9 cellular contexts compared by ENCODE assay signal in the genomic region with DNA sequence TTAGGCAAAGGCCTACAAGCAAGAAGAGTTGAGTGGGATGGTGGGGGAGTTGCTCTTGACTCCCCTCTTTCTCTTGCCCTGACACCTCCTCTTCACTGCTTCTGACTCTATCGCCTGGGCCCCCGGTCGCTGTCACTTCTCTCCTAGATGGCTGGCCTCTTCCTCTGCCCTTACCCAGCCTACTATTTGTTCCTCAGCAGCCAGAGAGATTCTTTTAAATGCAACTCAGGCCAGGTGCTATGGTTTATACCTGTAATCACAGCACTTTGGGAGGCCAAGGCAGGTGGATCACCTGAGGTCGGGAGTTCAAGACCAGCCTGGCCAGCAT. TPM values are rescaled to one million over a fixed set of nuclear protein-coding genes. Genes with fewer than 3 reads are reported as not detected.
"Had no signal": no experiment of that assay in that cellular context is flagged by ENCODE, and none has a peak within 500 bp of the region (broad histone marks: within the 10 kb centered on the region; RNA-seq: fewer than 3 reads in every experiment).

No MANE protein-coding gene starts in this region.

- H2AFZ ChIP-seq: GM23338 had no signal

- FAIRE-seq: HTR-8/SVneo, K562 had no signal

- H3K27ac Mint-ChIP-seq: GM23338 had no signal

- H3K4me2 ChIP-seq: GM23338 had no signal

- H3K4me3 Mint-ChIP-seq: GM23338 had no signal

- ATAC-seq: GM23338, K562 had no signal

- H3K9me3 Mint-ChIP-seq: GM23338 had no signal

- DNase-seq: H7, HCEC 1CT, IMR-90, KG1 had no signal

- H3K4me3 ChIP-seq: GM23338, K562 had no signal

RNA-seq across cellular contexts. Expression of a gene that starts 4.3 kb away (rescaled TPM):
- total RNA-seq: H4, HT-29, IMR-90, K562 had no signal
- polyA plus RNA-seq: IMR-90, K562 had no signal
